In genomic region chr4:159150838-159151390, GRCh38 we compare ENCODE assay signal across 12 cellular contexts. TPM values are rescaled to one million over a fixed set of nuclear protein-coding genes. Genes with fewer than 3 reads are reported as not detected.
A peak's percentile ranks its signal among the peaks of the same experiment; 100 is the strongest.
DNase-seq lines count a peak whose midpoint lies in the region; ATAC-seq and TF ChIP-seq lines count a peak whose summit lies in the region.
"Had no signal": no experiment of that assay in that cellular context is flagged by ENCODE, and none has a peak within 500 bp of the region (broad histone marks: within the 10 kb centered on the region; RNA-seq: fewer than 3 reads in every experiment).

No MANE protein-coding gene starts in this region.

- H3K36me3 ChIP-seq in GM23338 (ENCODE audit: insufficient read depth) (no peaks in the 10 kb centered on the region), liver (ENCODE audit: control insufficient read depth in 4 of 4, insufficient read depth in 3 of 4, low read depth in 1 of 4, low read length in 3 of 4) (no peaks in the 10 kb centered on the region), osteoblast (ENCODE audit: insufficient read depth, low read length) (no peaks in the 10 kb centered on the region)

- TF ChIP-seq CTCF in GM23338 (conservative IDR thresholded peaks at IDR 0.05; ENCODE audit: low read depth in 2 of 2) (no peak), liver (IDR thresholded peaks at IDR 0.05; ENCODE audit: low read depth, low read length, missing input control) (no peak), osteoblast (IDR thresholded peaks at IDR 0.05; ENCODE audit: extremely low read depth, low read depth, low read length) (no peak)

- peak; percentile 64 for ATAC-seq in GM18907 (IDR thresholded peaks at IDR 0.05; ENCODE audit: unreplicated experiment)
- ATAC-seq in GM23338 = peak; percentile 89
- peak; percentile 38 for ATAC-seq in HG03565 (IDR thresholded peaks at IDR 0.05; ENCODE audit: unreplicated experiment)
- ATAC-seq in stimulated activated naive B cell treated with anti-CD40 and anti-IgM and Interleukin-4, amounts not matched to agents 10 μg/mL and 1 μg/mL and 100 μg/mL, for 72 hours (replicated peaks) = no peak

- H3K4me2 ChIP-seq in GM23338 (no peak overlapping the region), osteoblast (ENCODE audit: insufficient read depth, low read length) (no peak overlapping the region)

- peaks cover 26% of the 10 kb centered on the region for H3K4me1 ChIP-seq in GM23338 (ENCODE audit: insufficient read depth)
- H3K4me1 ChIP-seq in liver (ENCODE audit: control insufficient read depth in 4 of 4, insufficient read depth in 4 of 4, low read length in 3 of 4) = peaks cover 2 to 25% (median 14%) of the 10 kb centered on the region in 4 donors
- peaks cover 6% of the 10 kb centered on the region for H3K4me1 ChIP-seq in osteoblast (ENCODE audit: insufficient read depth, low read length)

- 51% methylated on average over 4 of the region's 4 CpGs for WGBS in liver

- no peaks in the 10 kb centered on the region for H3K27me3 ChIP-seq in GM23338 (ENCODE audit: insufficient read depth)
- H3K27me3 ChIP-seq in liver (ENCODE audit: control insufficient read depth in 4 of 4, insufficient read depth in 4 of 4, low read length in 3 of 4) = no peaks in the 10 kb centered on the region
- H3K27me3 ChIP-seq in osteoblast (ENCODE audit: insufficient read depth, low read length) = no peaks in the 10 kb centered on the region

- H3K4me3 Mint-ChIP-seq in GM23338 = no peak overlapping the region
- H3K4me3 Mint-ChIP-seq in stimulated activated naive B cell treated with anti-CD40 and anti-IgM and Interleukin-4, amounts not matched to agents 10 μg/mL and 1 μg/mL and 100 μg/mL, for 72 hours = no peak overlapping the region
- H3K4me3 Mint-ChIP-seq in activated T-helper 1 cell treated with anti-CD3 and anti-CD28 coated beads, Interleukin-12 subunit alpha, Interleukin-12 subunit beta, Interleukin-2, Interleukin-4 antibody, amounts not matched to agents 30 ng/mL and 10 ng/mL and 1 ng/mL, durations not matched to agents 14 hours and 24 hours and 36 hours = no peak overlapping the region
- H3K4me3 Mint-ChIP-seq: activated naive CD8-positive, alpha-beta T cell treated with anti-CD3 and anti-CD28 coated beads for 36 hours had no signal

- H4K20me1 ChIP-seq in GM23338 (replicated peaks; ENCODE audit: insufficient read depth) (no peaks in the 10 kb centered on the region), osteoblast (ENCODE audit: insufficient read depth, low read length) (peaks cover 48% of the 10 kb centered on the region)

- no peak overlapping the region for H3K4me3 ChIP-seq in GM23338
- H3K4me3 ChIP-seq in liver (ENCODE audit: low read depth in 1 of 3, low read length in 3 of 3) = no peak overlapping the region
- H3K4me3 ChIP-seq in osteoblast (ENCODE audit: insufficient read depth, low read length) = no peak overlapping the region

- no peak overlapping the region for H3K27ac ChIP-seq in GM23338 (ENCODE audit: low read depth)
- peak overlapping the region; percentile 62 to 74 for H3K27ac ChIP-seq in liver (ENCODE audit: low read depth in 1 of 2, low read length in 2 of 2)
- no peak overlapping the region for H3K27ac ChIP-seq in osteoblast (ENCODE audit: low read depth, low read length)

- H3K79me2 ChIP-seq in GM23338 (replicated peaks; ENCODE audit: insufficient read depth) (peaks cover 98% of the 10 kb centered on the region), osteoblast (ENCODE audit: insufficient read depth, low read length) (peaks cover 85% of the 10 kb centered on the region)

- no peaks in the 10 kb centered on the region for H3K36me3 Mint-ChIP-seq in GM23338 (ENCODE audit: low read depth)
- H3K36me3 Mint-ChIP-seq in stimulated activated naive B cell treated with anti-CD40 and anti-IgM and Interleukin-4, amounts not matched to agents 10 μg/mL and 1 μg/mL and 100 μg/mL, for 72 hours = peaks cover 0 to 5% of the 10 kb centered on the region in 2 donors
- H3K36me3 Mint-ChIP-seq in activated T-helper 1 cell treated with anti-CD3 and anti-CD28 coated beads, Interleukin-12 subunit alpha, Interleukin-12 subunit beta, Interleukin-2, Interleukin-4 antibody, amounts not matched to agents 30 ng/mL and 10 ng/mL and 1 ng/mL, durations not matched to agents 14 hours and 24 hours and 36 hours (ENCODE audit: low read depth) = no peaks in the 10 kb centered on the region
- H3K36me3 Mint-ChIP-seq: activated naive CD8-positive, alpha-beta T cell treated with anti-CD3 and anti-CD28 coated beads for 36 hours had no signal

- DNase-seq in GM23338 (ENCODE audit: low spot score) (peak; percentile 43), osteoblast (ENCODE audit: insufficient read length, low spot score, missing footprints) (no peak), GM03348 (ENCODE audit: low spot score) (no peak)
- DNase-seq in stimulated activated naive B cell treated with anti-CD40 and anti-IgM and Interleukin-4, amounts not matched to agents 10 μg/mL and 1 μg/mL and 100 μg/mL, for 72 hours = no peak
- no peak for DNase-seq in activated T-helper 1 cell treated with anti-CD3 and anti-CD28 coated beads, Interleukin-12 subunit alpha, Interleukin-12 subunit beta, Interleukin-2, Interleukin-4 antibody, amounts not matched to agents 30 ng/mL and 10 ng/mL and 1 ng/mL, durations not matched to agents 14 hours and 24 hours and 36 hours (ENCODE audit: low spot score)
- DNase-seq: activated naive CD8-positive, alpha-beta T cell treated with anti-CD3 and anti-CD28 coated beads for 36 hours; COR-L47; hippocampal formation; SHP77 treated with DMSO at 0.1 percent for 48 hours had no signal

- no peaks in the 10 kb centered on the region for H3K9me3 Mint-ChIP-seq in GM23338
- H3K9me3 Mint-ChIP-seq in stimulated activated naive B cell treated with anti-CD40 and anti-IgM and Interleukin-4, amounts not matched to agents 10 μg/mL and 1 μg/mL and 100 μg/mL, for 72 hours = no peaks in the 10 kb centered on the region
- no peaks in the 10 kb centered on the region for H3K9me3 Mint-ChIP-seq in activated T-helper 1 cell treated with anti-CD3 and anti-CD28 coated beads, Interleukin-12 subunit alpha, Interleukin-12 subunit beta, Interleukin-2, Interleukin-4 antibody, amounts not matched to agents 30 ng/mL and 10 ng/mL and 1 ng/mL, durations not matched to agents 14 hours and 24 hours and 36 hours
- H3K9me3 Mint-ChIP-seq: activated naive CD8-positive, alpha-beta T cell treated with anti-CD3 and anti-CD28 coated beads for 36 hours had no signal

- H3K27me3 Mint-ChIP-seq in GM23338 (ENCODE audit: insufficient read depth, low read depth, poor library complexity) = peaks cover 2% of the 10 kb centered on the region
- no peaks in the 10 kb centered on the region for H3K27me3 Mint-ChIP-seq in stimulated activated naive B cell treated with anti-CD40 and anti-IgM and Interleukin-4, amounts not matched to agents 10 μg/mL and 1 μg/mL and 100 μg/mL, for 72 hours
- H3K27me3 Mint-ChIP-seq in activated T-helper 1 cell treated with anti-CD3 and anti-CD28 coated beads, Interleukin-12 subunit alpha, Interleukin-12 subunit beta, Interleukin-2, Interleukin-4 antibody, amounts not matched to agents 30 ng/mL and 10 ng/mL and 1 ng/mL, durations not matched to agents 14 hours and 24 hours and 36 hours (ENCODE audit: insufficient read depth) = no peaks in the 10 kb centered on the region
- H3K27me3 Mint-ChIP-seq: activated naive CD8-positive, alpha-beta T cell treated with anti-CD3 and anti-CD28 coated beads for 36 hours had no signal

- H3K4me1 Mint-ChIP-seq in GM23338 = peaks cover 43% of the 10 kb centered on the region
- H3K4me1 Mint-ChIP-seq in stimulated activated naive B cell treated with anti-CD40 and anti-IgM and Interleukin-4, amounts not matched to agents 10 μg/mL and 1 μg/mL and 100 μg/mL, for 72 hours = peaks cover 16 to 29% of the 10 kb centered on the region in 2 donors
- H3K4me1 Mint-ChIP-seq in activated T-helper 1 cell treated with anti-CD3 and anti-CD28 coated beads, Interleukin-12 subunit alpha, Interleukin-12 subunit beta, Interleukin-2, Interleukin-4 antibody, amounts not matched to agents 30 ng/mL and 10 ng/mL and 1 ng/mL, durations not matched to agents 14 hours and 24 hours and 36 hours (ENCODE audit: low read depth) = peaks cover 9% of the 10 kb centered on the region

- H2AFZ ChIP-seq in GM23338 = no peak overlapping the region
- H2AFZ ChIP-seq in osteoblast (ENCODE audit: low read length) = no peak overlapping the region

- no peak overlapping the region for H3K9ac ChIP-seq in liver (ENCODE audit: low read depth in 1 of 2, low read length in 2 of 2)

- no peaks in the 10 kb centered on the region for H3F3A ChIP-seq in GM23338 (replicated peaks; ENCODE audit: low read depth)

- TF ChIP-seq RAD21 in liver (IDR thresholded peaks at IDR 0.05) = no peak

- no peaks in the 10 kb centered on the region for H3K9me2 ChIP-seq in GM23338 (ENCODE audit: insufficient read depth)

- intact Hi-C loops in activated T-helper 1 cell treated with anti-CD3 and anti-CD28 coated beads, Interleukin-12 subunit alpha, Interleukin-12 subunit beta, Interleukin-2, Interleukin-4 antibody, amounts not matched to agents 30 ng/mL and 10 ng/mL and 1 ng/mL, durations not matched to agents 14 hours and 24 hours and 36 hours (cut with micrococcal nuclease) = no loop called here

- peak overlapping the region; percentile 51 for H3K27ac Mint-ChIP-seq in GM23338
- no peak overlapping the region for H3K27ac Mint-ChIP-seq in stimulated activated naive B cell treated with anti-CD40 and anti-IgM and Interleukin-4, amounts not matched to agents 10 μg/mL and 1 μg/mL and 100 μg/mL, for 72 hours
- no peak overlapping the region for H3K27ac Mint-ChIP-seq in activated T-helper 1 cell treated with anti-CD3 and anti-CD28 coated beads, Interleukin-12 subunit alpha, Interleukin-12 subunit beta, Interleukin-2, Interleukin-4 antibody, amounts not matched to agents 30 ng/mL and 10 ng/mL and 1 ng/mL, durations not matched to agents 14 hours and 24 hours and 36 hours
- H3K27ac Mint-ChIP-seq: activated naive CD8-positive, alpha-beta T cell treated with anti-CD3 and anti-CD28 coated beads for 36 hours had no signal

- H3K9me3 ChIP-seq in liver (ENCODE audit: control insufficient read depth in 4 of 4, low read length in 3 of 4) = no peaks in the 10 kb centered on the region
- no peaks in the 10 kb centered on the region for H3K9me3 ChIP-seq in osteoblast (ENCODE audit: low read depth, low read length)

TF ChIP-seq in GM23338, 12 proteins besides CTCF, POLR2A, EP300 and RAD21:
- TF ChIP-seq NANOG (IDR thresholded peaks at IDR 0.05; ENCODE audit: borderline replicate concordance) = no peak

TF ChIP-seq in liver, 16 proteins besides CTCF, POLR2A, EP300 and RAD21 (continues in another document):
- TF ChIP-seq TAF1 (conservative IDR thresholded peaks at IDR 0.05) (no peak), HNF4A (conservative IDR thresholded peaks at IDR 0.05) (peak; percentile 64 to 65), SP1 (IDR thresholded peaks at IDR 0.05) (peak; percentile 25)

RNA-seq across cellular contexts. Expression of gene RAPGEF2, which starts 48.0 kb away (rescaled TPM):
- total RNA-seq in GM23338 (2014; rRNA removed; shearing (Covaris generic)) = 52.7 and 63.1 TPM in 2 replicates
- polyA plus RNA-seq in GM23338 (2016; fragmentation: Nextera tagmentation; extraction: Ambion mirVana) (8.5 and 10.2 TPM in 2 replicates), liver (1 to 10 TPM; 7.3 to 9.6 TPM)
- total RNA-seq in liver (10 to 100 TPM; 54.8 to 90.4 TPM), osteoblast (50.3 and 53.0 TPM in 2 replicates)
- total RNA-seq in activated T-helper 1 cell treated with anti-CD3 and anti-CD28 coated beads, Interleukin-12 subunit alpha, Interleukin-12 subunit beta, Interleukin-2, Interleukin-4 antibody, amounts not matched to agents 30 ng/mL and 10 ng/mL and 1 ng/mL, durations not matched to agents 14 hours and 24 hours and 36 hours = 27.5 and 28.3 TPM in 2 replicates

Comparison
In these comparisons a context has a peak if more than half of its experiments do, and no peak if none do; other contexts are left out.
1. ATAC-seq: peak in GM18907 (single experiment), GM23338 (single experiment) and HG03565 (single experiment); none in stimulated activated naive B cell treated with anti-CD40 and anti-IgM and Interleukin-4, amounts not matched to agents 10 μg/mL and 1 μg/mL and 100 μg/mL, for 72 hours (0 of 2).
2. H3K27ac ChIP-seq: peak in liver (2 of 2); none in GM23338 (single experiment) and osteoblast (single experiment).